9 cellular contexts compared by ENCODE assay signal in genomic region chr9:3478549-3478953, GRCh38.
A peak's percentile ranks its signal among the peaks of the same experiment; 100 is the strongest.
DNase-seq lines count a peak whose midpoint lies in the region; ATAC-seq and TF ChIP-seq lines count a peak whose summit lies in the region.
"Had no signal": no experiment of that assay in that cellular context is flagged by ENCODE, and none has a peak within 500 bp of the region (broad histone marks: within the 10 kb centered on the region; RNA-seq: fewer than 3 reads in every experiment).

No MANE protein-coding gene starts in this region.

- H3K4me3 Mint-ChIP-seq in nephron progenitor cell, result no peak overlapping the region
- H3K4me3 Mint-ChIP-seq: nephron had no signal

- H3K9me3 Mint-ChIP-seq in nephron progenitor cell, result peaks cover 21% of the 10 kb centered on the region

- peaks cover 18% of the 10 kb centered on the region for H3K4me1 Mint-ChIP-seq in nephron progenitor cell
- H3K4me1 Mint-ChIP-seq: nephron had no signal

- peak; percentile 45 for ATAC-seq in GM21576 (IDR thresholded peaks at IDR 0.05; ENCODE audit: unreplicated experiment)

- DNase-seq in EH (ENCODE audit: low read depth) (peak; percentile 67), NCI-H146 (lab: John Stamatoyannopoulos, UW) (peak; percentile 43), fibroblast of peridontal ligament (ENCODE audit: extremely low read depth) (peak; percentile 55), HuH-7 (ENCODE audit: low spot score) (no peak), COLO668 (lab: John Stamatoyannopoulos, UW; ENCODE audit: unreplicated experiment) (no peak), nephron progenitor cell (no peak), NCI-H748 treated with DMSO at 0.1 percent for 48 hours (lab: John Stamatoyannopoulos, UW) (no peak)

- no peaks in the 10 kb centered on the region for H3K27me3 Mint-ChIP-seq in nephron progenitor cell (ENCODE audit: low read depth, poor library complexity)

- TF ChIP-seq CTCF in nephron progenitor cell (IDR thresholded peaks at IDR 0.05), result no peak

- H3K27ac Mint-ChIP-seq in nephron progenitor cell, result no peak overlapping the region
- H3K27ac Mint-ChIP-seq: nephron had no signal

- peaks cover 55% of the 10 kb centered on the region for H3K36me3 Mint-ChIP-seq in nephron progenitor cell (ENCODE audit: low read depth)

Comparison
In these comparisons a context has a peak if more than half of its experiments do, and no peak if none do; other contexts are left out.
1. DNase-seq: peak in EH (single experiment), NCI-H146 (single experiment) and fibroblast of peridontal ligament (single experiment); none in HuH-7 (single experiment), COLO668 (single experiment), nephron progenitor cell (single experiment) and NCI-H748 treated with DMSO at 0.1 percent for 48 hours (single experiment).